In the genomic region with DNA sequence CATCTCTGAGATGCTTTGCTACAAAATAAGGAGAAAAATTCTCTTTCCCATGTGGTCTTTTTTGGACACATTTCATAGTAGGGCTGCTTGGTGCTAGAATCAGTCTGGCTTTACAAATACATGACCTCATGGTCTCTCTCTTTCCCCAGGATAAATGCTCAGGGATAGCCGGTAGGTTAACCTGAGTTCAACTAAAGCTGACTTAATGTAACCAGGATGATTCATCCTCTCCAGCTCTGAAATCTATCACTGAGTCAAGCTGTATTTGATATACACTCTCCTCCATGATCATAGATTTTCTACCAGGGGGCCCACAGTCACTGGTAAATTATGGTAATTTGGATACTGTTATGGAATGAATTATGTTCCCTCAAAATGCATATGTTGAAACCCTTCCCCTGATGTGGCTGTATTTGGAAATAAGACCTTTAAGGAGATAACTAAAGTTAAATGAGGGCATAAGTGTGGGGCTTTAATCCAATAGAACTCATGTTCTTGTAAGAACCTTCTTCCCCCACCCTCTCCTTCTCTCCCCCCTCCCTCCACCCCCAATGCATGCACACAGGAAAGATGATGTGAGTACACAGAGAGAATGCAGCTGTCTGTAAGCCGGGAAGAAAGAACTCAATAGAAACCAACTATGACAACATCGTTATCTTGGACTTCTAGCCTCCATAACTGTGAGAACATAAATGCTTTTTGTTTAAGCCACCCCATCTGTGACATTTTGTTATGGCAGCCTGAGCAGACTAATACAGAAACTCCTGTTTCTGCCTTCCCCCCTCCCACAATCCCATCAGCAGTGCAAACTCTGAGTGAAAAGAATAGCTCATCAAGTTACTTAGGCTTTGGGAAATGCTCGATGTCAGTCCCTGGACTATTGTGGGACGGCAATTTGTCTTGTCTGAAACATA, we compare ENCODE assay signal across 16 cellular contexts.
A peak's percentile ranks its signal among the peaks of the same experiment; 100 is the strongest.
DNase-seq lines count a peak whose midpoint lies in the region; ATAC-seq and TF ChIP-seq lines count a peak whose summit lies in the region.
"Had no signal": no experiment of that assay in that cellular context is flagged by ENCODE, and none has a peak within 500 bp of the region (broad histone marks: within the 10 kb centered on the region; RNA-seq: fewer than 3 reads in every experiment).

No MANE protein-coding gene starts in this region.

- no peaks in the 10 kb centered on the region for H3K36me3 Mint-ChIP-seq in naive thymus-derived CD8-positive, alpha-beta T cell
- H3K36me3 Mint-ChIP-seq: CD8-positive, alpha-beta memory T cell had no signal

- ATAC-seq in GM18502 (IDR thresholded peaks at IDR 0.05; ENCODE audit: poor library complexity, unreplicated experiment): peak; percentile 6
- peak; percentile 39 for ATAC-seq in HG02870 (IDR thresholded peaks at IDR 0.05; ENCODE audit: unreplicated experiment)
- no peak for ATAC-seq in naive thymus-derived CD8-positive, alpha-beta T cell
- ATAC-seq: activated T-cell treated with anti-CD3 and anti-CD28 coated beads, Interleukin-2, amount 50 U/mL, for 4 hours; gastrocnemius medialis; pancreas had no signal

- no peaks in the 10 kb centered on the region for H3K4me1 Mint-ChIP-seq in naive thymus-derived CD8-positive, alpha-beta T cell
- H3K4me1 Mint-ChIP-seq: activated B cell treated with CpG ODN at 0.5 μM for 24 hours; CD8-positive, alpha-beta memory T cell had no signal

- no peak overlapping the region for H3K27ac ChIP-seq in coronary artery
- H3K27ac ChIP-seq: cardiac muscle cell, gastrocnemius medialis, pancreas had no signal

- no peak for TF ChIP-seq CTCF in coronary artery (IDR thresholded peaks at IDR 0.05)

- DNase-seq in SK-MEL-5 (ENCODE audit: low read depth, low spot score): peak; percentile 25
- peak; percentile 96 for DNase-seq in iris pigment epithelial cell (ENCODE audit: low read depth)
- no peak for DNase-seq in HUDEP-2 (lab: John Stamatoyannopoulos, UW; ENCODE audit: unreplicated experiment in 76 of 76)
- DNase-seq in COR-L47 (lab: John Stamatoyannopoulos, UW): no peak
- no peak for DNase-seq in coronary artery (ENCODE audit: low spot score)
- DNase-seq in naive thymus-derived CD8-positive, alpha-beta T cell: no peak
- DNase-seq: activated B cell treated with CpG ODN at 0.5 μM for 24 hours; activated T-cell treated with anti-CD3 and anti-CD28 coated beads, Interleukin-2, amount 50 U/mL, for 4 hours; CD8-positive, alpha-beta memory T cell; gastrocnemius medialis; NCI-H187 treated with DMSO at 0.1 percent for 48 hours; pancreas; RPMI8226 had no signal

- H3K4me3 ChIP-seq in coronary artery: no peak overlapping the region
- H3K4me3 ChIP-seq: cardiac muscle cell, gastrocnemius medialis, pancreas had no signal

- no peak overlapping the region for H3K4me3 Mint-ChIP-seq in naive thymus-derived CD8-positive, alpha-beta T cell
- H3K4me3 Mint-ChIP-seq: activated B cell treated with CpG ODN at 0.5 μM for 24 hours; activated T-cell treated with anti-CD3 and anti-CD28 coated beads, Interleukin-2, amount 50 U/mL, for 4 hours; CD8-positive, alpha-beta memory T cell had no signal

- in situ Hi-C loops in SK-MEL-5 (cut with HindIII; ENCODE audit: low pct_unique_long_range_greater_than_20kb, low sequenced_read_pairs): no loop called here

- peak overlapping the region in 1 of 10 donors; percentile 81 for H3K27ac Mint-ChIP-seq in naive thymus-derived CD8-positive, alpha-beta T cell
- H3K27ac Mint-ChIP-seq: activated B cell treated with CpG ODN at 0.5 μM for 24 hours; CD8-positive, alpha-beta memory T cell had no signal

- peaks cover 0 to 10% (median 3%) of the 10 kb centered on the region in 9 donors for H3K9me3 Mint-ChIP-seq in naive thymus-derived CD8-positive, alpha-beta T cell
- H3K9me3 Mint-ChIP-seq: activated T-cell treated with anti-CD3 and anti-CD28 coated beads, Interleukin-2, amount 50 U/mL, for 4 hours had no signal

- peaks cover 0 to 1% (median 0%) of the 10 kb centered on the region in 5 donors for H3K27me3 Mint-ChIP-seq in naive thymus-derived CD8-positive, alpha-beta T cell
- H3K27me3 Mint-ChIP-seq: activated B cell treated with CpG ODN at 0.5 μM for 24 hours; CD8-positive, alpha-beta memory T cell had no signal

- POLR2A ChIA-PET in naive thymus-derived CD8-positive, alpha-beta T cell (lab: Charles Lee): no interaction called here

Comparison
In these comparisons a context has a peak if more than half of its experiments do, and no peak if none do; other contexts are left out.
1. ATAC-seq: peak in GM18502 (single experiment) and HG02870 (single experiment); none in naive thymus-derived CD8-positive, alpha-beta T cell (0 of 2).
2. DNase-seq: peak in SK-MEL-5 (single experiment) and iris pigment epithelial cell (single experiment); none in HUDEP-2 (0 of 76), COR-L47 (single experiment), coronary artery (single experiment) and naive thymus-derived CD8-positive, alpha-beta T cell (0 of 10).